In genomic region chr19:4416268-4416667, GRCh38 we compare ENCODE assay signal across 17 cellular contexts. TPM values are rescaled to one million over a fixed set of nuclear protein-coding genes. Genes with fewer than 3 reads are reported as not detected.
DNase-seq lines count a peak whose midpoint lies in the region; ATAC-seq and TF ChIP-seq lines count a peak whose summit lies in the region.
"Had no signal": no experiment of that assay in that cellular context is flagged by ENCODE, and none has a peak within 500 bp of the region (broad histone marks: within the 10 kb centered on the region; RNA-seq: fewer than 3 reads in every experiment).

No MANE protein-coding gene starts in this region.

- CTCF ChIA-PET in RWPE1 (lab: Yijun Ruan, JAX): no interaction called here

- H3K4me1 Mint-ChIP-seq in GM23338: peaks cover 41% of the 10 kb centered on the region
- peaks cover 14% of the 10 kb centered on the region for H3K4me1 Mint-ChIP-seq in glutamatergic neuron (ENCODE audit: low read depth, unreplicated experiment)
- H3K4me1 Mint-ChIP-seq in neural progenitor cell: peaks cover 32% of the 10 kb centered on the region

- no peaks in the 10 kb centered on the region for H3K27me3 ChIP-seq in GM23338 (ENCODE audit: insufficient read depth)
- H3K27me3 ChIP-seq in neural progenitor cell: no peaks in the 10 kb centered on the region
- no peaks in the 10 kb centered on the region for H3K27me3 ChIP-seq in smooth muscle cell (ENCODE audit: low read depth)
- H3K27me3 ChIP-seq in HAP-1 (ENCODE audit: low read depth): no peaks in the 10 kb centered on the region

- WGBS in smooth muscle cell (ENCODE audit: low lambda C conversion rate): 93% methylated on average over 9 of the region's 9 CpGs

- in situ Hi-C loops in HAP-1 (cut with MboI; ENCODE audit: low sequenced_read_pairs): no loop called here

- H3K36me3 Mint-ChIP-seq in GM23338 (ENCODE audit: low read depth): peaks cover 93% of the 10 kb centered on the region
- H3K36me3 Mint-ChIP-seq in glutamatergic neuron (ENCODE audit: unreplicated experiment): no peaks in the 10 kb centered on the region
- H3K36me3 Mint-ChIP-seq in neural progenitor cell: peaks cover 21% of the 10 kb centered on the region

- H3K79me2 ChIP-seq in GM23338 (replicated peaks; ENCODE audit: insufficient read depth) (peaks cover 99% of the 10 kb centered on the region), neural progenitor cell (ENCODE audit: low read depth) (peaks cover 96% of the 10 kb centered on the region), smooth muscle cell (ENCODE audit: low read depth) (peaks cover 17% of the 10 kb centered on the region)

- H3K36me3 ChIP-seq in GM23338 (ENCODE audit: insufficient read depth) (peaks cover 78% of the 10 kb centered on the region), neural progenitor cell (no peaks in the 10 kb centered on the region), smooth muscle cell (ENCODE audit: low read depth) (no peaks in the 10 kb centered on the region), HAP-1 (replicated peaks) (peaks cover 89% of the 10 kb centered on the region)

- peaks cover 13% of the 10 kb centered on the region; the same call in 1 of the 2 replicates for H3F3A ChIP-seq in GM23338 (replicated peaks; ENCODE audit: low read depth)
- peaks cover 53% of the 10 kb centered on the region for H3F3A ChIP-seq in neural progenitor cell (ENCODE audit: low read depth)
- H3F3A ChIP-seq in smooth muscle cell (ENCODE audit: low read depth): peaks cover 16% of the 10 kb centered on the region

- H2AFZ ChIP-seq in GM23338 (no peak overlapping the region), neural progenitor cell (replicated peaks) (no peak overlapping the region), smooth muscle cell (ENCODE audit: low read depth) (no peak overlapping the region)

- TF ChIP-seq CTCF in GM23338 (conservative IDR thresholded peaks at IDR 0.05; ENCODE audit: low read depth in 2 of 2): no peak
- no peak for TF ChIP-seq CTCF in RWPE1 (conservative IDR thresholded peaks at IDR 0.05; ENCODE audit: low read depth)
- TF ChIP-seq CTCF in glutamatergic neuron (IDR thresholded peaks at IDR 0.05; ENCODE audit: partially characterized antibody, unreplicated experiment): no peak
- TF ChIP-seq CTCF in neural progenitor cell (IDR thresholded peaks at IDR 0.05): no peak
- no peak for TF ChIP-seq CTCF in smooth muscle cell (IDR thresholded peaks at IDR 0.05; ENCODE audit: borderline replicate concordance, insufficient read depth, poor library complexity, severe bottlenecking)
- no peak for TF ChIP-seq CTCF in foreskin fibroblast (IDR thresholded peaks at IDR 0.05; ENCODE audit: low read depth, low read length)

- peak overlapping the region; percentile 95 for H3K27ac Mint-ChIP-seq in GM23338
- H3K27ac Mint-ChIP-seq in glutamatergic neuron (ENCODE audit: unreplicated experiment): peak overlapping the region; percentile 35
- peak overlapping the region; percentile 52 for H3K27ac Mint-ChIP-seq in neural progenitor cell

- H3K4me3 Mint-ChIP-seq in GM23338: peak overlapping the region; percentile 27; the same call in 1 of the 3 replicates
- no peak overlapping the region for H3K4me3 Mint-ChIP-seq in glutamatergic neuron (ENCODE audit: unreplicated experiment)
- peak overlapping the region; percentile 59 for H3K4me3 Mint-ChIP-seq in neural progenitor cell

- H3K9me3 Mint-ChIP-seq in GM23338: no peaks in the 10 kb centered on the region
- H3K9me3 Mint-ChIP-seq in glutamatergic neuron (ENCODE audit: unreplicated experiment): no peaks in the 10 kb centered on the region
- no peaks in the 10 kb centered on the region for H3K9me3 Mint-ChIP-seq in neural progenitor cell

- H3K9me2 ChIP-seq in GM23338 (ENCODE audit: insufficient read depth): no peaks in the 10 kb centered on the region

- H3K9ac ChIP-seq in neural progenitor cell: no peak overlapping the region
- no peak overlapping the region for H3K9ac ChIP-seq in smooth muscle cell (ENCODE audit: low read depth)
- H3K9ac ChIP-seq: KMS-11 had no signal

- no peak for ATAC-seq in GM23338

- H3K27ac ChIP-seq in GM23338 (ENCODE audit: low read depth) (peak overlapping the region; percentile 85), RWPE1 (peak overlapping the region; percentile 45), neural progenitor cell (peak overlapping the region; percentile 98), smooth muscle cell (ENCODE audit: low read depth) (no peak overlapping the region)
- H3K27ac ChIP-seq: KMS-11 had no signal

- no peaks in the 10 kb centered on the region for H3K9me3 ChIP-seq in neural progenitor cell (ENCODE audit: low read depth)
- H3K9me3 ChIP-seq in smooth muscle cell (replicated peaks; ENCODE audit: low read depth): no peaks in the 10 kb centered on the region
- H3K9me3 ChIP-seq in HAP-1: no peaks in the 10 kb centered on the region

- H4K20me1 ChIP-seq in GM23338 (replicated peaks; ENCODE audit: insufficient read depth) (peaks cover 51% of the 10 kb centered on the region), neural progenitor cell (ENCODE audit: low read depth) (peaks cover 75% of the 10 kb centered on the region), smooth muscle cell (ENCODE audit: low read depth) (no peaks in the 10 kb centered on the region)

- H3K4me1 ChIP-seq in GM23338 (ENCODE audit: insufficient read depth) (peaks cover 31% of the 10 kb centered on the region), neural progenitor cell (peaks cover 33% of the 10 kb centered on the region), smooth muscle cell (ENCODE audit: low read depth) (peaks cover 14% of the 10 kb centered on the region), HAP-1 (peaks cover 2% of the 10 kb centered on the region; the same call in 1 of the 2 replicates)

- peaks cover 2% of the 10 kb centered on the region for H3K27me3 Mint-ChIP-seq in GM23338 (ENCODE audit: insufficient read depth, low read depth, poor library complexity)
- H3K27me3 Mint-ChIP-seq in glutamatergic neuron (ENCODE audit: unreplicated experiment): no peaks in the 10 kb centered on the region
- H3K27me3 Mint-ChIP-seq in neural progenitor cell (ENCODE audit: insufficient read depth, low read depth): no peaks in the 10 kb centered on the region

- POLR2A ChIA-PET in RWPE1 (lab: Yijun Ruan, JAX; ENCODE audit: low non-redundant PET): no interaction called here

- H3K4me3 ChIP-seq in GM23338 (no peak overlapping the region), neural progenitor cell (no peak overlapping the region), smooth muscle cell (no peak overlapping the region), foreskin fibroblast (ENCODE audit: low read depth in 1 of 2, low read length in 2 of 2) (no peak overlapping the region), HAP-1 (no peak overlapping the region)

- DNase-seq in GM23338 (ENCODE audit: low spot score) (no peak), RWPE1 (ENCODE audit: low spot score) (no peak), glutamatergic neuron (no peak), neural progenitor cell (ENCODE audit: low spot score) (no peak), NCI-H345 (lab: John Stamatoyannopoulos, UW) (no peak), smooth muscle cell (lab: John Stamatoyannopoulos, UW; ENCODE audit: unreplicated experiment) (no peak), foreskin fibroblast (no peak), HAP-1 (ENCODE audit: low spot score in 2 of 2) (no peak)
- DNase-seq: GF-D8; H7; NCI-H1436; NCI-H2029; NCI-H2171; NCI-H446 treated with DMSO at 0.1 percent for 48 hours; NK-92 treated with Interleukin-12 subunit alpha and Interleukin-12 subunit beta, amount 100 ng/mL, for 24 hours; SHP77 treated with DMSO at 0.1 percent for 48 hours had no signal

- H3K4me2 ChIP-seq in GM23338 (no peak overlapping the region), neural progenitor cell (peak overlapping the region; percentile 83), smooth muscle cell (no peak overlapping the region)
- H3K4me2 ChIP-seq: KMS-11 had no signal

TF ChIP-seq in GM23338, 12 proteins besides CTCF, POLR2A, EP300 and RAD21:
- no peak for TF ChIP-seq ZNF331 (CRISPR knock-in tag; IDR thresholded peaks at IDR 0.05; ENCODE audit: low read depth)
- no peak for TF ChIP-seq EZH2phosphoT487 (IDR thresholded peaks at IDR 0.05; ENCODE audit: unreplicated experiment)
- no peak for TF ChIP-seq NANOG (IDR thresholded peaks at IDR 0.05; ENCODE audit: borderline replicate concordance)

RNA-seq across cellular contexts. Expression of gene CHAF1A, which starts 13.8 kb away (rescaled TPM):
- total RNA-seq in GM23338 (2014; rRNA removed; shearing (Covaris generic)): 84.1 and 113 TPM in 2 replicates
- polyA plus RNA-seq in GM23338 (2016; fragmentation: Nextera tagmentation; extraction: Ambion mirVana) (109 and 125 TPM in 2 replicates), smooth muscle cell (11.4 and 14.8 TPM in 2 replicates)
- total RNA-seq in glutamatergic neuron (ENCODE audit: unreplicated experiment) (20.5 TPM), neural progenitor cell (ENCODE audit: low replicate concordance) (37.5 and 82.1 TPM in 2 replicates), smooth muscle cell (3.8 and 14.7 TPM in 2 replicates)

RNA-seq across cellular contexts. Expression of gene SH3GL1, which starts 15.9 kb away (rescaled TPM):
- total RNA-seq in GM23338 (2014; rRNA removed; shearing (Covaris generic)): 85.8 and 89.5 TPM in 2 replicates
- polyA plus RNA-seq in GM23338 (2016; fragmentation: Nextera tagmentation; extraction: Ambion mirVana) (73.1 and 75.6 TPM in 2 replicates), smooth muscle cell (120 and 132 TPM in 2 replicates)
- total RNA-seq in glutamatergic neuron (ENCODE audit: unreplicated experiment) (56.3 TPM), neural progenitor cell (ENCODE audit: low replicate concordance) (25.3 and 87.0 TPM in 2 replicates), smooth muscle cell (50.1 and 52.9 TPM in 2 replicates)

RNA-seq across cellular contexts. Expression of gene UBXN6, which starts 41.3 kb away (rescaled TPM):
- total RNA-seq in GM23338 (2014; rRNA removed; shearing (Covaris generic)): 21.6 TPM in 2 replicates
- polyA plus RNA-seq in GM23338 (2016; fragmentation: Nextera tagmentation; extraction: Ambion mirVana) (19.1 and 20.4 TPM in 2 replicates), smooth muscle cell (44.8 and 51.3 TPM in 2 replicates)
- total RNA-seq in glutamatergic neuron (ENCODE audit: unreplicated experiment) (47.9 TPM), neural progenitor cell (ENCODE audit: low replicate concordance) (24.9 and 42.7 TPM in 2 replicates), smooth muscle cell (49.4 and 50.7 TPM in 2 replicates)

RNA-seq across cellular contexts. Expression of gene HDGFL2, which starts 55.8 kb away (rescaled TPM):
- total RNA-seq in GM23338 (2014; rRNA removed; shearing (Covaris generic)): 94.6 and 113 TPM in 2 replicates
- polyA plus RNA-seq in GM23338 (2016; fragmentation: Nextera tagmentation; extraction: Ambion mirVana) (64.8 and 72.4 TPM in 2 replicates), smooth muscle cell (89.1 and 94.1 TPM in 2 replicates)
- total RNA-seq in glutamatergic neuron (ENCODE audit: unreplicated experiment) (118 TPM), neural progenitor cell (ENCODE audit: low replicate concordance) (36.0 and 166 TPM in 2 replicates), smooth muscle cell (27.9 and 37.0 TPM in 2 replicates)

Comparison
In these comparisons a context has a peak if more than half of its experiments do, and no peak if none do; other contexts are left out.
1. H3K27ac Mint-ChIP-seq: peak in every context shown above with its lines; median percentile 95 in GM23338; 52 in neural progenitor cell; 35 in glutamatergic neuron.